ENCODE assay signal across 24 cellular contexts in genomic region chr12:101343893-101344292, GRCh38.
"Had no signal": no experiment of that assay in that cellular context is flagged by ENCODE, and none has a peak within 500 bp of the region (broad histone marks: within the 10 kb centered on the region; RNA-seq: fewer than 3 reads in every experiment).

No MANE protein-coding gene starts in this region.

- H3K4me1 Mint-ChIP-seq: T-cell had no signal

- H3K4me3 Mint-ChIP-seq: T-cell; T-helper 1 cell treated with Interleukin-12 subunit alpha and Interleukin-12 subunit beta and Interleukin-4 antibody, amounts not matched to agents 30 μg/mL and 1 μg/mL, for 36 hours had no signal

- H3K27me3 Mint-ChIP-seq: IgD-negative memory B cell, T-cell had no signal

- FAIRE-seq: RCC 7860 had no signal

- ATAC-seq: T-cell had no signal

- H3K27ac Mint-ChIP-seq: T-cell; T-helper 1 cell treated with Interleukin-12 subunit alpha and Interleukin-12 subunit beta and Interleukin-4 antibody, amounts not matched to agents 30 μg/mL and 1 μg/mL, for 36 hours had no signal

- DNase-seq: KBM-7, MV-4-11, NCI-H1048, NCI-H1105 treated with DMSO at 0.1 percent for 48 hours, NCI-H1417 treated with DMSO at 0.1 percent for 48 hours, NCI-H146, NCI-H1694 treated with DMSO at 0.1 percent for 48 hours, NCI-H1930, NCI-H2081, NCI-H2107, NCI-H2171, NCI-H226, NCI-H446, NCI-H510A, NCI-H524 treated with DMSO at 0.1 percent for 48 hours, NCI-H69, NCI-H774, RPMI8226, SHP77, SW 1271, T-cell had no signal
